In genomic region chr12:68807576-68808387, GRCh38 we compare ENCODE assay signal across 8 cellular contexts. TPM values are rescaled to one million over a fixed set of nuclear protein-coding genes. Genes with fewer than 3 reads are reported as not detected.
A peak's percentile ranks its signal among the peaks of the same experiment; 100 is the strongest.
DNase-seq lines count a peak whose midpoint lies in the region; ATAC-seq, FAIRE-seq and TF ChIP-seq lines count a peak whose summit lies in the region.

MDM2 (plus strand) TSS chr12:68808177; CDS start chr12:68808478, 301 bp downstream.

- no peaks in the 10 kb centered on the region for H3K9me3 ChIP-seq in kidney (ENCODE audit: control insufficient read depth in 1 of 2, low read length in 2 of 2)

- peaks cover 33% of the 10 kb centered on the region for H3K36me3 Mint-ChIP-seq in central memory CD8-positive, alpha-beta T cell (ENCODE audit: insufficient read depth)

- H3K4me1 ChIP-seq in kidney (ENCODE audit: control insufficient read depth in 1 of 2, insufficient read depth in 1 of 2, low read depth in 1 of 2, low read length in 2 of 2) = peaks cover 2 to 3% of the 10 kb centered on the region in 2 donors

- peak; percentile 77 for ATAC-seq in HG03432 (IDR thresholded peaks at IDR 0.05; ENCODE audit: unreplicated experiment)
- peak; percentile 84 to 85 for ATAC-seq in activated CD4-positive, CD25-positive, alpha-beta regulatory T cell treated with anti-CD3 and anti-CD28 coated beads, Interleukin-2, amount 50 U/mL, for 24 hours
- ATAC-seq in central memory CD8-positive, alpha-beta T cell (replicated peaks; ENCODE audit: extremely low read depth, poor library complexity, severe bottlenecking) = peak; percentile 83

- no peaks in the 10 kb centered on the region for H3K27me3 ChIP-seq in BJ (ENCODE audit: control insufficient read depth, insufficient read depth, low read length)

- DNase-seq in BJ (ENCODE audit: low read depth) (peak; percentile 41), NCI-H446 treated with DMSO at 0.1 percent for 48 hours (lab: John Stamatoyannopoulos, UW) (peak; percentile 71), kidney (peak; percentile 98)
- DNase-seq in central memory CD8-positive, alpha-beta T cell (ENCODE audit: low spot score in 2 of 2) = peak; percentile 97
- DNase-seq in stimulated activated CD4-positive, alpha-beta T cell treated with anti-CD3 and anti-CD28 coated beads, Interleukin-15, amount 100 ng/mL, for 24 hours = peak; percentile 95

- H3K27ac Mint-ChIP-seq in central memory CD8-positive, alpha-beta T cell (ENCODE audit: low read depth) = peak within 1 kb of the TSS; percentile 98

- H3K9me3 Mint-ChIP-seq in central memory CD8-positive, alpha-beta T cell = no peaks in the 10 kb centered on the region

- H3K4me3 ChIP-seq in BJ (ENCODE audit: low read depth, low read length) (peak within 1 kb of the TSS; percentile 100), kidney (ENCODE audit: low read length in 2 of 2) (peak within 1 kb of the TSS; percentile 86 to 94)

- H3K36me3 ChIP-seq in BJ (ENCODE audit: control insufficient read depth, insufficient read depth, low read length) = peaks cover 5% of the 10 kb centered on the region; the same call in 1 of the 2 replicates
- peaks cover 0 to 3% of the 10 kb centered on the region in 2 donors for H3K36me3 ChIP-seq in kidney (ENCODE audit: control insufficient read depth in 1 of 2, insufficient read depth in 2 of 2, low read length in 2 of 2)

- H3K27ac ChIP-seq in kidney (ENCODE audit: low read depth in 2 of 2, low read length in 2 of 2) = peak within 1 kb of the TSS; percentile 98 to 99

- intact Hi-C loops in kidney (cut with DNase I) = no loop called here

- H3K4me1 Mint-ChIP-seq in central memory CD8-positive, alpha-beta T cell = peaks cover 18% of the 10 kb centered on the region

- no peaks in the 10 kb centered on the region for H3K27me3 Mint-ChIP-seq in central memory CD8-positive, alpha-beta T cell

- TF ChIP-seq CTCF in BJ (IDR thresholded peaks at IDR 0.05; ENCODE audit: insufficient read depth, low read depth, low read length) (peak; percentile 62), kidney (IDR thresholded peaks at IDR 0.05; ENCODE audit: borderline replicate concordance, extremely low read depth, insufficient read depth) (peak; percentile 58)

- POLR2A ChIA-PET in BJ (lab: Charles Lee) = interaction anchor here (0.6 kb wide), 2 partner anchors 43 to 134 kb away, joined by 4 to 5 read pairs; no protein-coding TSS in a partner anchor

- H3K9ac ChIP-seq in kidney (ENCODE audit: low read length in 2 of 2) = peak within 1 kb of the TSS; percentile 97 to 99

- peak; percentile 96 for TF ChIP-seq POLR2A in GM19193 (IDR thresholded peaks at IDR 0.05; ENCODE audit: extremely low read depth, insufficient read depth, insufficient read length)

- FAIRE-seq in kidney (lab: Jason Lieb, UNC) = no peak

- CTCF ChIA-PET in BJ (lab: Yijun Ruan, JAX) = interaction anchor here (0.7 to 1.8 kb wide), 5 partner anchors 11 to 448 kb away, joined by 3 to 16 read pairs (median 4); no protein-coding TSS in a partner anchor

- peak within 1 kb of the TSS; percentile 91 for H3K4me3 Mint-ChIP-seq in central memory CD8-positive, alpha-beta T cell

RNA-seq across cellular contexts. Expression of gene MDM2, which starts in this region (rescaled TPM):
- polyA plus RNA-seq in BJ (2011; rRNA removed) (15.1 and 34.6 TPM in 2 replicates), kidney (ENCODE audit: insufficient read depth, low read depth, low replicate concordance) (38.5 TPM)
- 102 and 103 TPM in 2 replicates for polyA minus RNA-seq in BJ (2011; rRNA and poly(A)+ RNA removed)
- total RNA-seq in kidney = 103 TPM

Comparison
In these comparisons a context has a peak if more than half of its experiments do, and no peak if none do; other contexts are left out.
1. Peak in every context shown above with its lines: DNase-seq, ATAC-seq, H3K4me3 ChIP-seq and H3K27ac ChIP-seq.
2. DNase-seq: peak in every context shown above with its lines; median percentile 98 in kidney; 97 in central memory CD8-positive, alpha-beta T cell; 95 in stimulated activated CD4-positive, alpha-beta T cell treated with anti-CD3 and anti-CD28 coated beads, Interleukin-15, amount 100 ng/mL, for 24 hours; 71 in NCI-H446 treated with DMSO at 0.1 percent for 48 hours; 41 in BJ.